8 cellular contexts compared by ENCODE assay signal in the genomic region with DNA sequence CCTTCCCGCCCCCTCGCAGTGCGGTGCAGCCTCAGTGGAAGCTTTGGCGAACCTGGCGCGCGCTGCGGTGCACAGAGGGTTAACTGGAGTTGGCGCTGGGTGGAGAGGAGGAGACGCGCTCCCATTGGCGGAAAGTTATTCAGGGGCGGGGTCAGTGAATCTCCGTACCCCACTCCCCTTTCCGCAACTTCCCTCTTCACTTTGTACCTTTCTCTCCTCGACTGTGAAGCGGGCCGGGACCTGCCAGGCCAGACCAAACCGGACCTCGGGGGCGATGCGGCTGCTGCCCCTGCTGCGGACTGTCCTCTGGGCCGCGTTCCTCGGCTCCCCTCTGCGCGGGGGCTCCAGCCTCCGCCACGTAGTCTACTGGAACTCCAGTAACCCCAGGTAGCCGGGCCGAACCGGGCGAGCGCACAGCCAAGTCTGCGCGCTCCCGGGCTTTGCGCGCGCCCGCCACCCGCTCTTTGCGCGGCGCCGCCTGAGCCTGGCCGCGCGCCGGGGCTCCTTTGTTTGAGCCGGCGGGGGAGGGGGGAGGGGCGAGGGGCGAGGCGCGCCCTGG.
DNase-seq lines count a peak whose midpoint lies in the region; ATAC-seq and TF ChIP-seq lines count a peak whose summit lies in the region.

A gene with protein sequence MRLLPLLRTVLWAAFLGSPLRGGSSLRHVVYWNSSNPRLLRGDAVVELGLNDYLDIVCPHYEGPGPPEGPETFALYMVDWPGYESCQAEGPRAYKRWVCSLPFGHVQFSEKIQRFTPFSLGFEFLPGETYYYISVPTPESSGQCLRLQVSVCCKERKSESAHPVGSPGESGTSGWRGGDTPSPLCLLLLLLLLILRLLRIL (plus strand): TSS at position 191 of the 559 bp plus-strand sequence. CDS start 84 bp downstream, at position 275.

- H3K27me3 ChIP-seq in layer of hippocampus (ENCODE audit: control insufficient read depth, insufficient read depth, low read length), result no peaks in the 10 kb centered on the region

- H3K27ac ChIP-seq in 22Rv1 (peak within 1 kb of the TSS; percentile 91), layer of hippocampus (ENCODE audit: low read depth, low read length) (peak within 1 kb of the TSS; percentile 65)

- peak; percentile 77 for ATAC-seq in GM18502 (IDR thresholded peaks at IDR 0.05; ENCODE audit: poor library complexity, unreplicated experiment)
- ATAC-seq in HG02970 (IDR thresholded peaks at IDR 0.05; ENCODE audit: low FRiP score, unreplicated experiment), result peak; percentile 43

- TF ChIP-seq CTCF in 22Rv1 (IDR thresholded peaks at IDR 0.05), result no peak
- TF ChIP-seq CTCF in choroid plexus epithelial cell (conservative IDR thresholded peaks at IDR 0.05; ENCODE audit: low read depth, low read length), result no peak

- H3K4me3 ChIP-seq in choroid plexus epithelial cell (ENCODE audit: low read depth, low read length), result peak within 1 kb of the TSS; percentile 94

- DNase-seq in NCI-H345 (lab: John Stamatoyannopoulos, UW) (peak; percentile 90), choroid plexus epithelial cell (ENCODE audit: low read depth) (peak; percentile 88)
- peak; percentile 73 for DNase-seq in activated CD4-positive, alpha-beta T cell treated with anti-CD3 and anti-CD28 coated beads for 1 hour
- DNase-seq in stimulated activated CD4-positive, alpha-beta T cell treated with anti-CD3 and anti-CD28 coated beads, Interleukin-1b, Interleukin-23, amount 100 ng/mL, for 4 hours (ENCODE audit: low read depth in 2 of 2), result peak; percentile 69 to 73

Comparison
In these comparisons a context has a peak if more than half of its experiments do, and no peak if none do; other contexts are left out.
1. Peak in every context shown above with its lines: DNase-seq, ATAC-seq, H3K4me3 ChIP-seq and H3K27ac ChIP-seq.